ENCODE assay signal across 17 cellular contexts in the genomic region with DNA sequence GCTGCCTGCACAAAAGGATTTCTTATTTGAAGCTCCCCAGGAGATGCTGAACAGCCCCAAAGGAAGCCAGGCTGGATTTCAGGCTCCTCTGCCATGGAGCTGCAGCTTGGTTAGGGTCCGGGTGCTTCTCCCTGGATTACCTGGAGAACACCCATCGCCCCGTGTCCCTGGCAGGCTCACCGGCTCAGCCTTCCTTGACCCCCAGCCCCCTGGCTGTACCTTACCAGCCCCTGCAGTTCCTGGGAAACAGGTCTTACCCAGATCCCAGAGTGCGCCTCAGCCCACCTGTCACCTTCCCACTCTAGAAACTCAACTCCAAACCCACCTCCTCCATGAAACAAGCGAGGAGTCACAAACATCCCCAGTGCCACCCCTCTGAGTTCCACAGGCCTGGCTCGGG. TPM values are rescaled to one million over a fixed set of nuclear protein-coding genes. Genes with fewer than 3 reads are reported as not detected.
DNase-seq lines count a peak whose midpoint lies in the region; ATAC-seq lines count a peak whose summit lies in the region.
"Had no signal": no experiment of that assay in that cellular context is flagged by ENCODE, and none has a peak within 500 bp of the region (broad histone marks: within the 10 kb centered on the region; RNA-seq: fewer than 3 reads in every experiment).

No MANE protein-coding gene starts in this region.

- H3K4me3 Mint-ChIP-seq in activated T-cell treated with anti-CD3 and anti-CD28 coated beads, Interleukin-2, amount 50 U/mL, for 72 hours = peak overlapping the region; percentile 60 to 75
- peak overlapping the region; percentile 38 for H3K4me3 Mint-ChIP-seq in activated T-helper 2 cell treated with anti-CD3 and anti-CD28 coated beads, Interferon-gamma antibody, Interleukin-2, Interleukin-4, amounts not matched to agents 10 μg/mL and 5 μg/mL and 100 μg/mL, durations not matched to agents 14 hours and 24 hours and 36 hours (ENCODE audit: low read depth)
- H3K4me3 Mint-ChIP-seq: B cell; CD8-positive, alpha-beta T cell; H9 had no signal

- H3K9me3 ChIP-seq in NT2/D1 (ENCODE audit: insufficient read depth, low read length) = no peaks in the 10 kb centered on the region
- H3K9me3 ChIP-seq: Peyer's patch had no signal

- peaks cover 95% of the 10 kb centered on the region for H3K4me1 Mint-ChIP-seq in activated T-cell treated with anti-CD3 and anti-CD28 coated beads, Interleukin-2, amount 50 U/mL, for 72 hours (ENCODE audit: low read depth)
- H3K4me1 Mint-ChIP-seq in activated T-helper 2 cell treated with anti-CD3 and anti-CD28 coated beads, Interferon-gamma antibody, Interleukin-2, Interleukin-4, amounts not matched to agents 10 μg/mL and 5 μg/mL and 100 μg/mL, durations not matched to agents 14 hours and 24 hours and 36 hours (ENCODE audit: low read depth) = peaks cover 83% of the 10 kb centered on the region

- peak overlapping the region; percentile 53 for H3K9ac ChIP-seq in NT2/D1 (ENCODE audit: insufficient read length, low read depth)
- H3K9ac ChIP-seq: KMS-11 had no signal

- intact Hi-C loops in activated T-helper 2 cell treated with anti-CD3 and anti-CD28 coated beads, Interferon-gamma antibody, Interleukin-2, Interleukin-4, amounts not matched to agents 10 μg/mL and 5 μg/mL and 100 μg/mL, durations not matched to agents 14 hours and 24 hours and 36 hours (cut with micrococcal nuclease) = no loop called here
- intact Hi-C loops in posterior vena cava (cut with DNase I) = no loop called here

- H3K27ac Mint-ChIP-seq in activated T-cell treated with anti-CD3 and anti-CD28 coated beads, Interleukin-2, amount 50 U/mL, for 72 hours = peak overlapping the region; percentile 36
- peak overlapping the region; percentile 80 for H3K27ac Mint-ChIP-seq in activated T-helper 2 cell treated with anti-CD3 and anti-CD28 coated beads, Interferon-gamma antibody, Interleukin-2, Interleukin-4, amounts not matched to agents 10 μg/mL and 5 μg/mL and 100 μg/mL, durations not matched to agents 14 hours and 24 hours and 36 hours
- H3K27ac Mint-ChIP-seq: B cell; CD8-positive, alpha-beta T cell; H9 had no signal

- no peaks in the 10 kb centered on the region for H3K27me3 ChIP-seq in NT2/D1 (ENCODE audit: insufficient read depth, insufficient read length)
- H3K27me3 ChIP-seq: Peyer's patch had no signal

- no peak for ATAC-seq in activated T-cell treated with anti-CD3 and anti-CD28 coated beads, Interleukin-2, amount 50 U/mL, for 72 hours (replicated peaks in 1 of 2)
- ATAC-seq in HG02642 (IDR thresholded peaks at IDR 0.05; ENCODE audit: poor library complexity, unreplicated experiment) = no peak
- ATAC-seq: CD8-positive, alpha-beta T cell had no signal

- peaks cover 26 to 48% of the 10 kb centered on the region in 2 donors for H3K36me3 Mint-ChIP-seq in activated T-cell treated with anti-CD3 and anti-CD28 coated beads, Interleukin-2, amount 50 U/mL, for 72 hours (ENCODE audit: insufficient read depth in 2 of 2)
- peaks cover 84% of the 10 kb centered on the region for H3K36me3 Mint-ChIP-seq in activated T-helper 2 cell treated with anti-CD3 and anti-CD28 coated beads, Interferon-gamma antibody, Interleukin-2, Interleukin-4, amounts not matched to agents 10 μg/mL and 5 μg/mL and 100 μg/mL, durations not matched to agents 14 hours and 24 hours and 36 hours (ENCODE audit: low read depth)
- H3K36me3 Mint-ChIP-seq: CD8-positive, alpha-beta T cell had no signal

- no peaks in the 10 kb centered on the region for H3K36me3 ChIP-seq in NT2/D1 (ENCODE audit: insufficient read depth, insufficient read length, low read length)
- H3K36me3 ChIP-seq: Peyer's patch had no signal

- no peak for DNase-seq in activated T-cell treated with anti-CD3 and anti-CD28 coated beads, Interleukin-2, amount 50 U/mL, for 72 hours
- DNase-seq in activated T-cell treated with anti-CD3 and anti-CD28 coated beads, Interleukin-2, amount 50 U/mL, for 48 hours = no peak
- DNase-seq in NT2/D1 (ENCODE audit: low read depth, low spot score) (no peak), posterior vena cava (ENCODE audit: low spot score) (peak; percentile 67)
- DNase-seq in activated T-helper 2 cell treated with anti-CD3 and anti-CD28 coated beads, Interferon-gamma antibody, Interleukin-2, Interleukin-4, amounts not matched to agents 10 μg/mL and 5 μg/mL and 100 μg/mL, durations not matched to agents 14 hours and 24 hours and 36 hours (ENCODE audit: low spot score) = no peak
- DNase-seq in stimulated activated CD8-positive, alpha-beta memory T cell treated with anti-CD3 and anti-CD28 coated beads, Interleukin-4, amount 100 ng/mL, for 48 hours = no peak
- DNase-seq: ACHN; CD8-positive, alpha-beta T cell; DMS79 treated with DMSO at 0.1 percent for 48 hours; H9; NCI-H1694; NCI-H510A had no signal

- no peaks in the 10 kb centered on the region for H3K27me3 Mint-ChIP-seq in activated T-cell treated with anti-CD3 and anti-CD28 coated beads, Interleukin-2, amount 50 U/mL, for 72 hours (ENCODE audit: low read depth)
- no peaks in the 10 kb centered on the region for H3K27me3 Mint-ChIP-seq in activated T-helper 2 cell treated with anti-CD3 and anti-CD28 coated beads, Interferon-gamma antibody, Interleukin-2, Interleukin-4, amounts not matched to agents 10 μg/mL and 5 μg/mL and 100 μg/mL, durations not matched to agents 14 hours and 24 hours and 36 hours (ENCODE audit: low read depth)
- H3K27me3 Mint-ChIP-seq: B cell had no signal

- H3K4me3 ChIP-seq in NT2/D1 (ENCODE audit: insufficient read length, low read depth) = no peak overlapping the region
- H3K4me3 ChIP-seq: Peyer's patch had no signal

- H3K4me1 ChIP-seq in NT2/D1 (ENCODE audit: insufficient read depth, insufficient read length) = peaks cover 10% of the 10 kb centered on the region

- no peaks in the 10 kb centered on the region for H3K9me3 Mint-ChIP-seq in activated T-cell treated with anti-CD3 and anti-CD28 coated beads, Interleukin-2, amount 50 U/mL, for 72 hours
- H3K9me3 Mint-ChIP-seq in activated T-helper 2 cell treated with anti-CD3 and anti-CD28 coated beads, Interferon-gamma antibody, Interleukin-2, Interleukin-4, amounts not matched to agents 10 μg/mL and 5 μg/mL and 100 μg/mL, durations not matched to agents 14 hours and 24 hours and 36 hours = no peaks in the 10 kb centered on the region
- H3K9me3 Mint-ChIP-seq: CD8-positive, alpha-beta T cell; H9 had no signal

RNA-seq across cellular contexts. Expression of a gene that starts 45.3 kb away (rescaled TPM):
- total RNA-seq in activated T-cell treated with anti-CD3 and anti-CD28 coated beads, Interleukin-2, amount 50 U/mL, for 72 hours = 100 to 1,000 TPM; 285 to 317 TPM
- 395 and 399 TPM in 2 replicates for total RNA-seq in activated T-helper 2 cell treated with anti-CD3 and anti-CD28 coated beads, Interferon-gamma antibody, Interleukin-2, Interleukin-4, amounts not matched to agents 10 μg/mL and 5 μg/mL and 100 μg/mL, durations not matched to agents 14 hours and 24 hours and 36 hours
- under 1 TPM; 0.52 to 0.60 TPM for total RNA-seq in posterior vena cava
- total RNA-seq: H9, MCF 10A had no signal

Comparison
In these comparisons a context has a peak if more than half of its experiments do, and no peak if none do; other contexts are left out.
1. RNA of a gene that starts 45.3 kb away (total RNA-seq): 395 to 399 TPM in activated T-helper 2 cell treated with anti-CD3 and anti-CD28 coated beads, Interferon-gamma antibody, Interleukin-2, Interleukin-4, amounts not matched to agents 10 μg/mL and 5 μg/mL and 100 μg/mL, durations not matched to agents 14 hours and 24 hours and 36 hours and 285 to 317 TPM in activated T-cell treated with anti-CD3 and anti-CD28 coated beads, Interleukin-2, amount 50 U/mL, for 72 hours; 0.52 to 0.60 TPM in posterior vena cava; every median in the first group is over 100 times any median in the second.